ENCODE assay signal across 19 cellular contexts in genomic region chr2:74269667-74270066, GRCh38.
A peak's percentile ranks its signal among the peaks of the same experiment; 100 is the strongest.
DNase-seq lines count a peak whose midpoint lies in the region; ATAC-seq, FAIRE-seq and TF ChIP-seq lines count a peak whose summit lies in the region.
"Had no signal": no experiment of that assay in that cellular context is flagged by ENCODE, and none has a peak within 500 bp of the region (broad histone marks: within the 10 kb centered on the region; RNA-seq: fewer than 3 reads in every experiment).

No MANE protein-coding gene starts in this region.

- POLR2A ChIA-PET in activated CD4-positive, alpha-beta memory T cell treated with anti-CD3 and anti-CD28 coated beads, Interleukin-2, amount 10 ng/mL, durations not matched to agents 7 days and 5 days (lab: Charles Lee), result interaction anchor here (1.3 kb wide), 1 partner anchor 21 kb away, joined by 3 read pairs; no protein-coding TSS in a partner anchor
- POLR2A ChIA-PET in activated CD4-positive, alpha-beta memory T cell treated with anti-CD3 and anti-CD28 coated beads for 36 hours (lab: Charles Lee), result no interaction called here
- POLR2A ChIA-PET in CD4-positive, alpha-beta memory T cell (lab: Charles Lee; ENCODE audit: partially characterized antibody), result no interaction called here

- no peak for TF ChIP-seq POLR2A in tibial nerve (IDR thresholded peaks at IDR 0.05)

- intact Hi-C loops in activated CD4-positive, alpha-beta memory T cell treated with anti-CD3 and anti-CD28 coated beads for 36 hours (cut with micrococcal nuclease), result no loop called here
- intact Hi-C loops in CD4-positive, alpha-beta memory T cell (cut with micrococcal nuclease), result loop anchor here (5.0 kb wide), 2 partner anchors 123 to 263 kb away; no protein-coding TSS in a partner anchor

- no peak overlapping the region for H3K4me3 ChIP-seq in CD4-positive, alpha-beta memory T cell (ENCODE audit: low read length in 2 of 2)
- no peak overlapping the region for H3K4me3 ChIP-seq in tibial nerve
- H3K4me3 ChIP-seq: BLaER1 treated with 17β-estradiol and CSF1 and Interleukin-3, amounts not matched to agents 10 nM and 100 nM; HAP-1 had no signal

- H3K9me3 ChIP-seq in CD4-positive, alpha-beta memory T cell (ENCODE audit: control insufficient read depth in 1 of 2, low read length in 2 of 2), result no peaks in the 10 kb centered on the region
- no peaks in the 10 kb centered on the region for H3K9me3 ChIP-seq in tibial nerve
- H3K9me3 ChIP-seq: BLaER1 treated with 17β-estradiol and CSF1 and Interleukin-3, amounts not matched to agents 10 nM and 100 nM; HAP-1 had no signal

- no peaks in the 10 kb centered on the region for H3K36me3 ChIP-seq in CD4-positive, alpha-beta memory T cell (ENCODE audit: insufficient read depth, low read length)
- H3K36me3 ChIP-seq in tibial nerve, result peaks cover 0 to 33% (median 0%) of the 10 kb centered on the region in 3 donors
- H3K36me3 ChIP-seq: BLaER1 treated with 17β-estradiol and CSF1 and Interleukin-3, amounts not matched to agents 10 nM and 100 nM; HAP-1 had no signal

- peak; percentile 27 for FAIRE-seq in urothelium cell line (lab: Jason Lieb, UNC)
- FAIRE-seq: GM12892, GM19239, H1 had no signal

- no peak for TF ChIP-seq EP300 in tibial nerve (IDR thresholded peaks at IDR 0.05)

- no peak overlapping the region for H3K4me3 Mint-ChIP-seq in activated CD4-positive, alpha-beta memory T cell treated with anti-CD3 and anti-CD28 coated beads, Interleukin-2, amount 10 ng/mL, durations not matched to agents 7 days and 5 days
- no peak overlapping the region for H3K4me3 Mint-ChIP-seq in activated CD4-positive, alpha-beta memory T cell treated with anti-CD3 and anti-CD28 coated beads for 36 hours
- peak overlapping the region in 1 of 8 donors; percentile 51 for H3K4me3 Mint-ChIP-seq in CD4-positive, alpha-beta memory T cell
- no peak overlapping the region for H3K4me3 Mint-ChIP-seq in activated T-helper 17 cell treated with anti-CD3 and anti-CD28 coated beads, Interleukin-2, amount 50 U/mL, for 72 hours
- H3K4me3 Mint-ChIP-seq: CD4-positive, alpha-beta T cell had no signal

- WGBS in tibial nerve, 2 donors, result 86 to 100% methylated on average over 1 of the region's 1 CpG

- no peak for ATAC-seq in activated T-helper 17 cell treated with anti-CD3 and anti-CD28 coated beads, Interleukin-2, amount 50 U/mL, for 72 hours (replicated peaks)

- no peak overlapping the region for H3K27ac ChIP-seq in CD4-positive, alpha-beta memory T cell (ENCODE audit: low read depth, low read length)
- no peak overlapping the region for H3K27ac ChIP-seq in tibial nerve
- H3K27ac ChIP-seq: BLaER1 treated with 17β-estradiol and CSF1 and Interleukin-3, amounts not matched to agents 10 nM and 100 nM; HL-60 had no signal

- H3K27ac Mint-ChIP-seq in activated CD4-positive, alpha-beta memory T cell treated with anti-CD3 and anti-CD28 coated beads, Interleukin-2, amount 10 ng/mL, durations not matched to agents 7 days and 5 days, result peak overlapping the region; percentile 66
- no peak overlapping the region for H3K27ac Mint-ChIP-seq in activated CD4-positive, alpha-beta memory T cell treated with anti-CD3 and anti-CD28 coated beads for 36 hours
- peak overlapping the region in 4 of 7 donors; percentile 35 to 63 (median 56) for H3K27ac Mint-ChIP-seq in CD4-positive, alpha-beta memory T cell
- H3K27ac Mint-ChIP-seq in activated T-helper 17 cell treated with anti-CD3 and anti-CD28 coated beads, Interleukin-2, amount 50 U/mL, for 72 hours, result peak overlapping the region; percentile 11
- H3K27ac Mint-ChIP-seq: CD4-positive, alpha-beta T cell had no signal

- TF ChIP-seq CTCF in tibial nerve (IDR thresholded peaks at IDR 0.05), result no peak

- no peaks in the 10 kb centered on the region for H3K27me3 ChIP-seq in CD4-positive, alpha-beta memory T cell (ENCODE audit: insufficient read depth, low read length)
- H3K27me3 ChIP-seq in tibial nerve, result no peaks in the 10 kb centered on the region
- H3K27me3 ChIP-seq: BLaER1 treated with 17β-estradiol and CSF1 and Interleukin-3, amounts not matched to agents 10 nM and 100 nM had no signal

- H3K27me3 Mint-ChIP-seq in activated CD4-positive, alpha-beta memory T cell treated with anti-CD3 and anti-CD28 coated beads, Interleukin-2, amount 10 ng/mL, durations not matched to agents 7 days and 5 days, result no peaks in the 10 kb centered on the region
- no peaks in the 10 kb centered on the region for H3K27me3 Mint-ChIP-seq in activated CD4-positive, alpha-beta memory T cell treated with anti-CD3 and anti-CD28 coated beads for 36 hours
- H3K27me3 Mint-ChIP-seq in CD4-positive, alpha-beta memory T cell, result no peaks in the 10 kb centered on the region
- no peaks in the 10 kb centered on the region for H3K27me3 Mint-ChIP-seq in activated T-helper 17 cell treated with anti-CD3 and anti-CD28 coated beads, Interleukin-2, amount 50 U/mL, for 72 hours
- H3K27me3 Mint-ChIP-seq: CD4-positive, alpha-beta T cell had no signal

- CTCF ChIA-PET in activated CD4-positive, alpha-beta memory T cell treated with anti-CD3 and anti-CD28 coated beads, Interleukin-2, amount 10 ng/mL, durations not matched to agents 7 days and 5 days (lab: Charles Lee), result interaction anchor here (0.8 to 5.5 kb wide), 2 partner anchors 65 to 121 kb away, joined by 4 to 69 read pairs; no protein-coding TSS in a partner anchor
- CTCF ChIA-PET in activated CD4-positive, alpha-beta memory T cell treated with anti-CD3 and anti-CD28 coated beads for 36 hours (lab: Charles Lee), result interaction anchor here (1.1 to 7.1 kb wide), 3 partner anchors 64 to 65 kb away, joined by 3 to 48 read pairs (median 28); no protein-coding TSS in a partner anchor
- CTCF ChIA-PET in CD4-positive, alpha-beta memory T cell (lab: Charles Lee; ENCODE audit: partially characterized antibody), result interaction anchor here (1.5 to 10.9 kb wide), 2 partner anchors 20 to 66 kb away, joined by 4 to 153 read pairs; no protein-coding TSS in a partner anchor

- H3K4me1 ChIP-seq in CD4-positive, alpha-beta memory T cell (ENCODE audit: insufficient read depth, low read length), result peaks cover 20% of the 10 kb centered on the region
- no peaks in the 10 kb centered on the region for H3K4me1 ChIP-seq in tibial nerve

- H3K4me1 Mint-ChIP-seq in activated CD4-positive, alpha-beta memory T cell treated with anti-CD3 and anti-CD28 coated beads, Interleukin-2, amount 10 ng/mL, durations not matched to agents 7 days and 5 days, result peaks cover 28% of the 10 kb centered on the region
- H3K4me1 Mint-ChIP-seq in activated CD4-positive, alpha-beta memory T cell treated with anti-CD3 and anti-CD28 coated beads for 36 hours (ENCODE audit: low read depth), result peaks cover 9% of the 10 kb centered on the region
- peaks cover 14 to 23% (median 18%) of the 10 kb centered on the region in 4 donors for H3K4me1 Mint-ChIP-seq in CD4-positive, alpha-beta memory T cell
- peaks cover 11% of the 10 kb centered on the region for H3K4me1 Mint-ChIP-seq in activated T-helper 17 cell treated with anti-CD3 and anti-CD28 coated beads, Interleukin-2, amount 50 U/mL, for 72 hours

- peaks cover 2% of the 10 kb centered on the region for H3K36me3 Mint-ChIP-seq in activated CD4-positive, alpha-beta memory T cell treated with anti-CD3 and anti-CD28 coated beads, Interleukin-2, amount 10 ng/mL, durations not matched to agents 7 days and 5 days (ENCODE audit: low read depth)
- no peaks in the 10 kb centered on the region for H3K36me3 Mint-ChIP-seq in activated CD4-positive, alpha-beta memory T cell treated with anti-CD3 and anti-CD28 coated beads for 36 hours
- peaks cover 5 to 26% of the 10 kb centered on the region in 2 donors for H3K36me3 Mint-ChIP-seq in CD4-positive, alpha-beta memory T cell
- no peaks in the 10 kb centered on the region for H3K36me3 Mint-ChIP-seq in activated T-helper 17 cell treated with anti-CD3 and anti-CD28 coated beads, Interleukin-2, amount 50 U/mL, for 72 hours (ENCODE audit: low read depth)

- DNase-seq in activated CD4-positive, alpha-beta memory T cell treated with anti-CD3 and anti-CD28 coated beads, Interleukin-2, amount 10 ng/mL, durations not matched to agents 7 days and 5 days, result no peak
- no peak for DNase-seq in activated CD4-positive, alpha-beta memory T cell treated with anti-CD3 and anti-CD28 coated beads for 36 hours
- DNase-seq in CD4-positive, alpha-beta memory T cell, result no peak
- DNase-seq in urothelium cell line (ENCODE audit: low spot score) (no peak), tibial nerve (ENCODE audit: low spot score in 2 of 2) (no peak), cerebellum (ENCODE audit: low spot score) (no peak)
- DNase-seq: ACHN; CD4-positive, alpha-beta T cell; DMS79; EL; GDM1; KBM-7 had no signal

- no peaks in the 10 kb centered on the region for H3K9me3 Mint-ChIP-seq in activated CD4-positive, alpha-beta memory T cell treated with anti-CD3 and anti-CD28 coated beads, Interleukin-2, amount 10 ng/mL, durations not matched to agents 7 days and 5 days
- no peaks in the 10 kb centered on the region for H3K9me3 Mint-ChIP-seq in activated CD4-positive, alpha-beta memory T cell treated with anti-CD3 and anti-CD28 coated beads for 36 hours
- H3K9me3 Mint-ChIP-seq in CD4-positive, alpha-beta memory T cell, result no peaks in the 10 kb centered on the region
- H3K9me3 Mint-ChIP-seq in activated T-helper 17 cell treated with anti-CD3 and anti-CD28 coated beads, Interleukin-2, amount 50 U/mL, for 72 hours, result no peaks in the 10 kb centered on the region
- H3K9me3 Mint-ChIP-seq: CD4-positive, alpha-beta T cell had no signal
